18 cellular contexts compared by ENCODE assay signal in the genomic region with DNA sequence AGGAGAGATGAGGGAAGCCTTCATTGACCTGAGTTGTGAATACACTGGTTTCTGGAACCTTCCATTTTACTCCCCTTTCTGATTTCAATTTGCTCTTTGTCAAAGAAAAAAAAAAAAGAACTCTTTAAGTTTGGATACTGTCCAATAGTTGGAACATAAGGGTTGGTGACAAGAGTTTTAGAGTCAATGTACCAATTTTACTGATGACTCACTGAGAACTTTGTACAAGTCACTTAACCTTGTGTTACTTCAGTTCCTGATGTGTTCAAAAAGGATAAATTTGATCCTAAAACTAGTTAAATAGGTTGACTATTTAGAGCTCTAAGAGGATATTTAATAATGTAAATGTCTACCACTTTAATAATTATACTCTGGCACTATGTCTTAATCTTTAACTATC.
"Had no signal": no experiment of that assay in that cellular context is flagged by ENCODE, and none has a peak within 500 bp of the region (broad histone marks: within the 10 kb centered on the region; RNA-seq: fewer than 3 reads in every experiment).

No MANE protein-coding gene starts in this region.

- H3K36me3 ChIP-seq: ascending aorta, sigmoid colon, spleen, WERI-Rb-1 had no signal

- ATAC-seq: activated T-cell treated with anti-CD3 and anti-CD28 coated beads, Interleukin-2, amount 50 U/mL, for 72 hours; esophagus mucosa; left colon; stimulated activated memory B cell treated with anti-CD40 and anti-IgM and Interleukin-4, amounts not matched to agents 10 μg/mL and 1 μg/mL and 100 μg/mL, for 72 hours had no signal

- H3K27me3 ChIP-seq: ascending aorta, sigmoid colon had no signal

- DNase-seq: activated CD4-positive, alpha-beta T cell treated with anti-CD3 and anti-CD28 coated beads for 1 hour; activated CD4-positive, alpha-beta T cell treated with anti-CD3 and anti-CD28 coated beads, Interleukin-2, amount 50 U/mL, for 4 hours; activated effector memory CD4-positive, alpha-beta T cell treated with anti-CD3 and anti-CD28 coated beads, Interleukin-2, amount 50 U/mL, for 16 hours; activated T-cell treated with anti-CD3 and anti-CD28 coated beads, Interleukin-2, amount 50 U/mL, for 72 hours; cerebellar nuclear complex; effector CD4-positive, alpha-beta T cell; left colon; nephron progenitor cell; nucleus accumbens; sigmoid colon; spleen; stimulated activated CD4-positive, alpha-beta T cell treated with anti-CD3 and anti-CD28 coated beads, Interleukin-4, amount 100 ng/mL, for 4 hours; T-helper 2 cell; WERI-Rb-1 had no signal

- H3K27ac ChIP-seq: ascending aorta, sigmoid colon, spleen, WERI-Rb-1 had no signal

- H3K9me3 ChIP-seq: ascending aorta, sigmoid colon, spleen had no signal

- H3K4me3 ChIP-seq: ascending aorta, lung, sigmoid colon, spleen had no signal
